ENCODE assay signal across 11 cellular contexts in genomic region chr10:24826022-24826421, GRCh38.
DNase-seq lines count a peak whose midpoint lies in the region; ATAC-seq, FAIRE-seq and TF ChIP-seq lines count a peak whose summit lies in the region.
"Had no signal": no experiment of that assay in that cellular context is flagged by ENCODE, and none has a peak within 500 bp of the region (broad histone marks: within the 10 kb centered on the region; RNA-seq: fewer than 3 reads in every experiment).

No MANE protein-coding gene starts in this region.

- no peak for TF ChIP-seq CTCF in mesothelial cell of epicardium (IDR thresholded peaks at IDR 0.05; ENCODE audit: unreplicated experiment)

- DNase-seq in DMS 273 (lab: John Stamatoyannopoulos, UW; ENCODE audit: unreplicated experiment) (peak; percentile 36), HTR-8/SVneo (ENCODE audit: insufficient read length, low spot score) (peak; percentile 56), astrocyte of the hippocampus (ENCODE audit: low read depth, low spot score) (peak; percentile 53), mesothelial cell of epicardium (ENCODE audit: low spot score in 2 of 2, unreplicated experiment in 2 of 2) (no peak), islet precursor cell (no peak), NCI-H146 treated with DMSO at 0.1 percent for 48 hours (lab: John Stamatoyannopoulos, UW; ENCODE audit: unreplicated experiment) (no peak)

- H3K27ac Mint-ChIP-seq in mesothelial cell of epicardium: peak overlapping the region; percentile 47

- H3K9me3 Mint-ChIP-seq in mesothelial cell of epicardium: peaks cover 4% of the 10 kb centered on the region

- peaks cover 19% of the 10 kb centered on the region for H3K4me1 Mint-ChIP-seq in mesothelial cell of epicardium

- H3K27me3 Mint-ChIP-seq in mesothelial cell of epicardium (ENCODE audit: low read depth): no peaks in the 10 kb centered on the region

- no peak for ATAC-seq in GM18511 (IDR thresholded peaks at IDR 0.05; ENCODE audit: unreplicated experiment)
- no peak for ATAC-seq in GM18858 (IDR thresholded peaks at IDR 0.05; ENCODE audit: unreplicated experiment)
- ATAC-seq: Right ventricle myocardium inferior had no signal

- no peak overlapping the region for H3K4me3 Mint-ChIP-seq in mesothelial cell of epicardium

- FAIRE-seq in HTR-8/SVneo (lab: Jason Lieb, UNC): no peak
- FAIRE-seq: islet of Langerhans had no signal

- no peaks in the 10 kb centered on the region for H3K36me3 Mint-ChIP-seq in mesothelial cell of epicardium
- H3K36me3 Mint-ChIP-seq: activated naive CD4-positive, alpha-beta T cell treated with anti-CD3 and anti-CD28 coated beads, Interleukin-2, amount 50 U/mL, for 72 hours had no signal

Comparison
In these comparisons a context has a peak if more than half of its experiments do, and no peak if none do; other contexts are left out.
1. DNase-seq: peak in DMS 273 (single experiment), HTR-8/SVneo (single experiment) and astrocyte of the hippocampus (single experiment); none in mesothelial cell of epicardium (0 of 2), islet precursor cell (single experiment) and NCI-H146 treated with DMSO at 0.1 percent for 48 hours (single experiment).